8 cellular contexts compared by ENCODE assay signal in genomic region chr10:5628798-5629788, GRCh38. TPM values are rescaled to one million over a fixed set of nuclear protein-coding genes. Genes with fewer than 3 reads are reported as not detected.
DNase-seq lines count a peak whose midpoint lies in the region; ATAC-seq, FAIRE-seq and TF ChIP-seq lines count a peak whose summit lies in the region.

No MANE protein-coding gene starts in this region.

- H3K4me3 ChIP-seq in heart left ventricle (peak overlapping the region in 10 of 12 donors; percentile 18 to 48 (median 32)), liver (ENCODE audit: low read depth in 1 of 3, low read length in 3 of 3) (no peak overlapping the region), vagina (peak overlapping the region; percentile 30 to 32)

- peak overlapping the region; percentile 89 for H3K27ac Mint-ChIP-seq in activated T-helper 17 cell treated with anti-CD3 and anti-CD28 coated beads, Interleukin-2, amount 50 U/mL, for 72 hours

- H3K27ac ChIP-seq in heart left ventricle (peak overlapping the region in 8 of 12 donors; percentile 15 to 77 (median 44)), liver (ENCODE audit: low read depth in 1 of 2, low read length in 2 of 2) (peak overlapping the region; percentile 59 to 80), vagina (peak overlapping the region; percentile 83)

- TF ChIP-seq CTCF in heart left ventricle (IDR thresholded peaks at IDR 0.05) (no peak), liver (IDR thresholded peaks at IDR 0.05; ENCODE audit: low read depth, low read length, missing input control) (no peak), vagina (IDR thresholded peaks at IDR 0.05) (no peak)

- H3K9me3 ChIP-seq in heart left ventricle (no peaks in the 10 kb centered on the region), liver (ENCODE audit: control insufficient read depth in 4 of 4, low read length in 3 of 4) (no peaks in the 10 kb centered on the region), vagina (no peaks in the 10 kb centered on the region)

- peak overlapping the region in 1 of 2 donors; percentile 29 for H3K9ac ChIP-seq in liver (ENCODE audit: low read depth in 1 of 2, low read length in 2 of 2)

- peak overlapping the region; percentile 51 for H3K4me3 Mint-ChIP-seq in activated T-helper 17 cell treated with anti-CD3 and anti-CD28 coated beads, Interleukin-2, amount 50 U/mL, for 72 hours

- FAIRE-seq in RCC 7860 (lab: Jason Lieb, UNC) = no peak

- peaks cover 6% of the 10 kb centered on the region for H3K36me3 Mint-ChIP-seq in activated T-helper 17 cell treated with anti-CD3 and anti-CD28 coated beads, Interleukin-2, amount 50 U/mL, for 72 hours (ENCODE audit: low read depth)

- intact Hi-C loops in heart left ventricle (cut with DNase I) = loop anchor here in 3 of 10 donors (2.0 to 10.0 kb wide), 4 partner anchors 244 to 814 kb away; no protein-coding TSS in a partner anchor
- intact Hi-C loops in Right ventricle myocardium superior (cut with DNase I) = no loop called here
- intact Hi-C loops in vagina (cut with DNase I) = loop anchor here (10.0 kb wide), 1 partner anchor 94 kb away; no protein-coding TSS in a partner anchor

- TF ChIP-seq POLR2A in heart left ventricle (IDR thresholded peaks at IDR 0.05) (no peak), vagina (IDR thresholded peaks at IDR 0.05) (no peak)

- H3K4me1 ChIP-seq in heart left ventricle (peaks cover 0 to 34% (median 18%) of the 10 kb centered on the region in 12 donors), liver (ENCODE audit: control insufficient read depth in 4 of 4, insufficient read depth in 4 of 4, low read length in 3 of 4) (peaks cover 16 to 51% (median 44%) of the 10 kb centered on the region in 4 donors), vagina (peaks cover 26% of the 10 kb centered on the region)

- H3K27me3 ChIP-seq in heart left ventricle = no peaks in the 10 kb centered on the region
- H3K27me3 ChIP-seq in liver (ENCODE audit: control insufficient read depth in 4 of 4, insufficient read depth in 4 of 4, low read length in 3 of 4) = no peaks in the 10 kb centered on the region
- no peaks in the 10 kb centered on the region for H3K27me3 ChIP-seq in vagina

- peaks cover 11% of the 10 kb centered on the region for H3K27me3 Mint-ChIP-seq in activated T-helper 17 cell treated with anti-CD3 and anti-CD28 coated beads, Interleukin-2, amount 50 U/mL, for 72 hours

- ATAC-seq in heart left ventricle (peak in 1 of 4 donors; percentile 19), Right ventricle myocardium superior (ENCODE audit: poor library complexity) (no peak)
- peak; percentile 73 for ATAC-seq in activated T-helper 17 cell treated with anti-CD3 and anti-CD28 coated beads, Interleukin-2, amount 50 U/mL, for 72 hours (replicated peaks)

- WGBS in heart left ventricle, 4 donors = 40 to 49% (median 41%) methylated on average over 10 of the region's 10 CpGs
- 19% methylated on average over 10 of the region's 10 CpGs for WGBS in liver

- H3K36me3 ChIP-seq in heart left ventricle (no peaks in the 10 kb centered on the region), liver (ENCODE audit: control insufficient read depth in 4 of 4, insufficient read depth in 3 of 4, low read depth in 1 of 4, low read length in 3 of 4) (no peaks in the 10 kb centered on the region), vagina (no peaks in the 10 kb centered on the region)

- DNase-seq in heart left ventricle = no peak
- no peak for DNase-seq in Right ventricle myocardium superior
- no peak for DNase-seq in vagina (ENCODE audit: extremely low spot score in 2 of 2)
- DNase-seq in medulla oblongata (ENCODE audit: extremely low spot score) = no peak
- DNase-seq in RCC 7860 (ENCODE audit: low spot score) = no peak
- DNase-seq in mesenteric fat pad (ENCODE audit: low spot score) = no peak

- no peak for TF ChIP-seq RAD21 in liver (IDR thresholded peaks at IDR 0.05)

- H3K4me1 Mint-ChIP-seq in activated T-helper 17 cell treated with anti-CD3 and anti-CD28 coated beads, Interleukin-2, amount 50 U/mL, for 72 hours = peaks cover 10% of the 10 kb centered on the region

- H3K9me3 Mint-ChIP-seq in activated T-helper 17 cell treated with anti-CD3 and anti-CD28 coated beads, Interleukin-2, amount 50 U/mL, for 72 hours = no peaks in the 10 kb centered on the region

TF ChIP-seq in liver, 16 proteins besides CTCF, POLR2A, EP300 and RAD21:
- no peak for TF ChIP-seq FOXA1 (IDR thresholded peaks at IDR 0.05)
- no peak for TF ChIP-seq HNF4G (IDR thresholded peaks at IDR 0.05)
- TF ChIP-seq REST (IDR thresholded peaks at IDR 0.05) = no peak
- no peak for TF ChIP-seq JUND (IDR thresholded peaks at IDR 0.05)
- TF ChIP-seq RXRA (IDR thresholded peaks at IDR 0.05) = no peak
- TF ChIP-seq NR2F2 (IDR thresholded peaks at IDR 0.05) = no peak
- no peak for TF ChIP-seq YY1 (IDR thresholded peaks at IDR 0.05)
- TF ChIP-seq EGR1 (IDR thresholded peaks at IDR 0.05; ENCODE audit: low read depth in 2 of 2) = no peak
- TF ChIP-seq ATF3 (IDR thresholded peaks at IDR 0.05) = no peak

RNA-seq across cellular contexts. Expression of gene ASB13, which starts 37.3 kb away (rescaled TPM):
- total RNA-seq in heart left ventricle = 10 to 100 TPM; 12.0 to 18.6 (median 13.3) TPM
- polyA plus RNA-seq in heart left ventricle = 10 to 100 TPM in 1 of 2 donors, 1 to 10 TPM in 1; 9.9 to 11.2 TPM
- total RNA-seq in Right ventricle myocardium superior = 15.2 TPM
- total RNA-seq in activated T-helper 17 cell treated with anti-CD3 and anti-CD28 coated beads, Interleukin-2, amount 50 U/mL, for 72 hours = 1 to 10 TPM; 3.5 to 6.8 TPM
- total RNA-seq in liver = 10 to 100 TPM in 1 of 2 donors, 1 to 10 TPM in 1; 8.5 to 48.3 TPM
- polyA plus RNA-seq in liver = 10 to 100 TPM; 40.8 to 44.2 TPM
- 17.4 TPM for total RNA-seq in vagina
- 23.5 TPM for total RNA-seq in mesenteric fat pad

RNA-seq across cellular contexts. Expression of gene TASOR2, which starts 55.5 kb away (rescaled TPM):
- total RNA-seq in heart left ventricle (10 to 100 TPM; 28.7 to 47.2 (median 35.5) TPM), Right ventricle myocardium superior (35.8 TPM), liver (10 to 100 TPM; 18.9 to 40.3 TPM), vagina (51.6 TPM), mesenteric fat pad (55.8 TPM)
- polyA plus RNA-seq in heart left ventricle (10 to 100 TPM in 1 of 2 donors, 1 to 10 TPM in 1; 9.6 to 16.9 TPM), liver (1 to 10 TPM; 7.6 to 9.5 TPM)
- 10 to 100 TPM; 48.9 to 51.6 TPM for total RNA-seq in activated T-helper 17 cell treated with anti-CD3 and anti-CD28 coated beads, Interleukin-2, amount 50 U/mL, for 72 hours

Comparison
In these comparisons a context has a peak if more than half of its experiments do, and no peak if none do; other contexts are left out.
1. H3K4me3 ChIP-seq: peak in heart left ventricle (10 of 12) and vagina (2 of 2); none in liver (0 of 3).
2. Peak in every context shown above with its lines, with median percentiles within 50 percentile points of each other: H3K27ac ChIP-seq.